ENCODE assay signal across 10 cellular contexts in genomic region chr17:1228752-1229353, GRCh38. TPM values are rescaled to one million over a fixed set of nuclear protein-coding genes. Genes with fewer than 3 reads are reported as not detected.
DNase-seq lines count a peak whose midpoint lies in the region; ATAC-seq, FAIRE-seq and TF ChIP-seq lines count a peak whose summit lies in the region.
"Had no signal": no experiment of that assay in that cellular context is flagged by ENCODE, and none has a peak within 500 bp of the region (broad histone marks: within the 10 kb centered on the region; RNA-seq: fewer than 3 reads in every experiment).

No MANE protein-coding gene starts in this region.

- peak overlapping the region in 1 of 2 donors; percentile 39 for H3K27ac ChIP-seq in ascending aorta

- TF ChIP-seq CTCF in ascending aorta (IDR thresholded peaks at IDR 0.05) = no peak

- peak; percentile 15 for ATAC-seq in HG02763 (IDR thresholded peaks at IDR 0.05; ENCODE audit: unreplicated experiment)
- ATAC-seq: HCT116 had no signal

- H3K27ac Mint-ChIP-seq in activated T-helper 2 cell treated with anti-CD3 and anti-CD28 coated beads, Interferon-gamma antibody, Interleukin-2, Interleukin-4, amounts not matched to agents 10 μg/mL and 5 μg/mL and 100 μg/mL, durations not matched to agents 14 hours and 24 hours and 36 hours = no peak overlapping the region
- H3K27ac Mint-ChIP-seq: activated naive CD4-positive, alpha-beta T cell treated with anti-CD3 and anti-CD28 coated beads, Interleukin-2, amount 50 U/mL, for 24 hours had no signal

- H2AFZ ChIP-seq in neuron (ENCODE audit: low read depth, low read length) = peak overlapping the region; percentile 98

- H3K36me3 ChIP-seq in ascending aorta = no peaks in the 10 kb centered on the region
- H3K36me3 ChIP-seq in neuron (ENCODE audit: insufficient read depth, low read length) = no peaks in the 10 kb centered on the region

- intact Hi-C loops in ascending aorta (cut with DNase I) = no loop called here
- intact Hi-C loops in activated T-helper 2 cell treated with anti-CD3 and anti-CD28 coated beads, Interferon-gamma antibody, Interleukin-2, Interleukin-4, amounts not matched to agents 10 μg/mL and 5 μg/mL and 100 μg/mL, durations not matched to agents 14 hours and 24 hours and 36 hours (cut with micrococcal nuclease) = no loop called here

- H3K4me3 Mint-ChIP-seq in activated T-helper 2 cell treated with anti-CD3 and anti-CD28 coated beads, Interferon-gamma antibody, Interleukin-2, Interleukin-4, amounts not matched to agents 10 μg/mL and 5 μg/mL and 100 μg/mL, durations not matched to agents 14 hours and 24 hours and 36 hours (ENCODE audit: low read depth) = no peak overlapping the region

- peaks cover 4 to 7% of the 10 kb centered on the region in 2 donors for H3K4me1 ChIP-seq in ascending aorta
- peaks cover 3% of the 10 kb centered on the region for H3K4me1 ChIP-seq in neuron (ENCODE audit: insufficient read depth, low read length)

- no peaks in the 10 kb centered on the region for H3K9me3 ChIP-seq in ascending aorta
- H3K9me3 ChIP-seq in neuron (ENCODE audit: low read length) = peaks cover 6% of the 10 kb centered on the region

- H3K4me3 ChIP-seq in ascending aorta (peak overlapping the region; percentile 72 to 88), neuron (ENCODE audit: low read length) (no peak overlapping the region)

- H3K36me3 Mint-ChIP-seq in activated T-helper 2 cell treated with anti-CD3 and anti-CD28 coated beads, Interferon-gamma antibody, Interleukin-2, Interleukin-4, amounts not matched to agents 10 μg/mL and 5 μg/mL and 100 μg/mL, durations not matched to agents 14 hours and 24 hours and 36 hours (ENCODE audit: low read depth) = peaks cover 3% of the 10 kb centered on the region
- H3K36me3 Mint-ChIP-seq: activated naive CD4-positive, alpha-beta T cell treated with anti-CD3 and anti-CD28 coated beads, Interleukin-2, amount 50 U/mL, for 24 hours had no signal

- no peak for FAIRE-seq in GM12891 (lab: Jason Lieb, UNC)

- H3K9me3 Mint-ChIP-seq in activated T-helper 2 cell treated with anti-CD3 and anti-CD28 coated beads, Interferon-gamma antibody, Interleukin-2, Interleukin-4, amounts not matched to agents 10 μg/mL and 5 μg/mL and 100 μg/mL, durations not matched to agents 14 hours and 24 hours and 36 hours = no peaks in the 10 kb centered on the region
- H3K9me3 Mint-ChIP-seq: activated naive CD4-positive, alpha-beta T cell treated with anti-CD3 and anti-CD28 coated beads, Interleukin-2, amount 50 U/mL, for 24 hours had no signal

- DNase-seq in GM12891 (ENCODE audit: insufficient read length, low spot score) (peak; percentile 43), ascending aorta (ENCODE audit: low spot score in 2 of 2) (no peak), RKO (ENCODE audit: low spot score) (no peak), NCI-H1930 (lab: John Stamatoyannopoulos, UW) (no peak)
- no peak for DNase-seq in activated T-helper 2 cell treated with anti-CD3 and anti-CD28 coated beads, Interferon-gamma antibody, Interleukin-2, Interleukin-4, amounts not matched to agents 10 μg/mL and 5 μg/mL and 100 μg/mL, durations not matched to agents 14 hours and 24 hours and 36 hours (ENCODE audit: low spot score)
- no peak for DNase-seq in activated CD4-positive, CD25-positive, alpha-beta regulatory T cell (lab: John Stamatoyannopoulos, UW)

- peaks cover 15% of the 10 kb centered on the region for H3K4me1 Mint-ChIP-seq in activated T-helper 2 cell treated with anti-CD3 and anti-CD28 coated beads, Interferon-gamma antibody, Interleukin-2, Interleukin-4, amounts not matched to agents 10 μg/mL and 5 μg/mL and 100 μg/mL, durations not matched to agents 14 hours and 24 hours and 36 hours (ENCODE audit: low read depth)

- peaks cover 51% of the 10 kb centered on the region for H3K27me3 Mint-ChIP-seq in activated T-helper 2 cell treated with anti-CD3 and anti-CD28 coated beads, Interferon-gamma antibody, Interleukin-2, Interleukin-4, amounts not matched to agents 10 μg/mL and 5 μg/mL and 100 μg/mL, durations not matched to agents 14 hours and 24 hours and 36 hours (ENCODE audit: low read depth)

- H3K27me3 ChIP-seq in ascending aorta = peaks cover 18% of the 10 kb centered on the region
- H3K27me3 ChIP-seq in neuron (ENCODE audit: insufficient read depth, low read length) = peaks cover 56% of the 10 kb centered on the region

- no peak for TF ChIP-seq POLR2A in GM12891 (IDR thresholded peaks at IDR 0.05; ENCODE audit: low read depth, low read length)

TF ChIP-seq in GM12891, 5 proteins besides CTCF, POLR2A, EP300 and RAD21:
- TF ChIP-seq POU2F2 (IDR thresholded peaks at IDR 0.05; ENCODE audit: low read depth, low read length) (no peak), POLR2AphosphoS5 (IDR thresholded peaks at IDR 0.05; ENCODE audit: low read depth, low read length) (no peak; the same call in 1 of the 2 replicates), PAX5 (IDR thresholded peaks at IDR 0.05; ENCODE audit: insufficient read depth, low read length, severe bottlenecking) (no peak), SPI1 (IDR thresholded peaks at IDR 0.05; ENCODE audit: low read depth, low read length) (no peak), TAF1 (IDR thresholded peaks at IDR 0.05; ENCODE audit: low read depth, low read length) (no peak)

RNA-seq across cellular contexts. Expression of gene BHLHA9, which starts 41.4 kb away (rescaled TPM):
- polyA plus RNA-seq in GM12891 (2012; ENCODE audit: low read depth, missing spikeins) = not detected
- total RNA-seq in ascending aorta = not detected
- not detected in 2 replicates for total RNA-seq in activated T-helper 2 cell treated with anti-CD3 and anti-CD28 coated beads, Interferon-gamma antibody, Interleukin-2, Interleukin-4, amounts not matched to agents 10 μg/mL and 5 μg/mL and 100 μg/mL, durations not matched to agents 14 hours and 24 hours and 36 hours

RNA-seq across cellular contexts. Expression of gene ABR, which starts 49.1 kb away (rescaled TPM):
- polyA plus RNA-seq in GM12891 (2012; ENCODE audit: low read depth, missing spikeins) = 40.6 TPM
- total RNA-seq in ascending aorta = 184 TPM
- total RNA-seq in activated T-helper 2 cell treated with anti-CD3 and anti-CD28 coated beads, Interferon-gamma antibody, Interleukin-2, Interleukin-4, amounts not matched to agents 10 μg/mL and 5 μg/mL and 100 μg/mL, durations not matched to agents 14 hours and 24 hours and 36 hours = 69.3 and 75.3 TPM in 2 replicates

RNA-seq across cellular contexts. Expression of gene TRARG1, which starts 50.6 kb away (rescaled TPM):
- 0.03 TPM for polyA plus RNA-seq in GM12891 (2012; ENCODE audit: low read depth, missing spikeins)
- total RNA-seq in ascending aorta = 12.3 TPM
- 0.05 TPM in 1 of 2 replicates, not detected in the other for total RNA-seq in activated T-helper 2 cell treated with anti-CD3 and anti-CD28 coated beads, Interferon-gamma antibody, Interleukin-2, Interleukin-4, amounts not matched to agents 10 μg/mL and 5 μg/mL and 100 μg/mL, durations not matched to agents 14 hours and 24 hours and 36 hours

Comparison
In these comparisons a context has a peak if more than half of its experiments do, and no peak if none do; other contexts are left out.
1. RNA of gene TRARG1, which starts 50.6 kb away (total RNA-seq): 12.3 TPM in ascending aorta (single experiment); 0.05 TPM in activated T-helper 2 cell treated with anti-CD3 and anti-CD28 coated beads, Interferon-gamma antibody, Interleukin-2, Interleukin-4, amounts not matched to agents 10 μg/mL and 5 μg/mL and 100 μg/mL, durations not matched to agents 14 hours and 24 hours and 36 hours; every median in the first group is over 10 times any median in the second.